ENCODE assay signal across 25 cellular contexts in the genomic region with DNA sequence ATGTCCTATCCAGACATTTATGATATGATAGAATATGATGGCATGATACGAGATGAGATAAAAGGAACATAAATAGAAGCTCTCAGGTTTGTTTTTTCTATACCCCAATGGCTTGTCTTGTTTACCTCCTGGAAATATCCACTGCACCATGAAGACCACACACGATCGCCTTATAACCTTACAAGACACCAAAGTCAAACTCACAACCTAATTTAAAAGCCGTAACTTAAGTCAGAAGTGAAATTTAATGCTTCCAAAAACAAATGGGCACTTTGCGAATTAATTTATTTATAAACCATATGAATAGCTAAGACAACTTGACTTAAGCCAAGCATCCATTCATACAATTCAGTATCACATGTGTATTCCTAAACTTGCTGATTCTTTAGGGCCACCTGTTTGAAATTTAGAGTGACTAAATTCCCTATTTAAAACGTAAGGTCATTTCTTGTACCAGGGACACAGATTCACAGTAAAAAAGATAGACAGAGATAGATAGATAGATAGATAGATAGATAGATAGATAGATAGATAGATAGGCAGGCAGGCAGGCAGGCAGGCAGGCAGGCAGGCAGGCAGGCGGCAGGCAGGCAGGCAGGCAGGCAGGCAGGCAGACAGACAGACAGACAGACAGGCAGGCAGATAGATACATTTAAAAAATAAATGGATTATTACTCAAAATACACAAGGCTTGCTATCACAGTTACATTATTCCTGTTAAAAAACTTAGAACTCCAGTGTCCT.
"Had no signal": no experiment of that assay in that cellular context is flagged by ENCODE, and none has a peak within 500 bp of the region (broad histone marks: within the 10 kb centered on the region; RNA-seq: fewer than 3 reads in every experiment).

No MANE protein-coding gene starts in this region.

- H3K9me3 ChIP-seq: esophagus muscularis mucosa, gastrocnemius medialis, left lung, lower lobe of right lung, mucosa of descending colon had no signal

- H3K27me3 ChIP-seq: dorsolateral prefrontal cortex, esophagus muscularis mucosa, gastrocnemius medialis, heart right ventricle, left lung had no signal

- ATAC-seq: gastrocnemius medialis; heart right ventricle; left cardiac atrium; left lung; left ventricle myocardium superior; lower lobe of right lung; mucosa of descending colon; naive thymus-derived CD8-positive, alpha-beta T cell had no signal

- DNase-seq: dermis blood vessel endothelial cell; dorsolateral prefrontal cortex; effector CD4-positive, alpha-beta T cell; effector memory CD4-positive, alpha-beta T cell; foreskin fibroblast; foreskin melanocyte; gastrocnemius medialis; glutamatergic neuron; head of caudate nucleus; heart right ventricle; hippocampal formation; left cardiac atrium; left lung; left ventricle myocardium superior; lower lobe of right lung; mesenchymal stem cell; mucosa of descending colon; naive B cell; naive thymus-derived CD8-positive, alpha-beta T cell had no signal

- FAIRE-seq: colon, endothelial cell of umbilical vein, islet of Langerhans, keratinocyte had no signal

- H3K4me3 ChIP-seq: coronary artery, dorsolateral prefrontal cortex, esophagus muscularis mucosa, gastrocnemius medialis, heart right ventricle, left lung, lower lobe of right lung, mucosa of descending colon had no signal

- H3K36me3 ChIP-seq: esophagus muscularis mucosa, gastrocnemius medialis, heart right ventricle, left lung, lower lobe of right lung had no signal

- H3K27ac ChIP-seq: coronary artery, esophagus muscularis mucosa, gastrocnemius medialis, heart right ventricle, left lung, lower lobe of right lung had no signal

- H3K4me1 ChIP-seq: gastrocnemius medialis, heart right ventricle, lower lobe of right lung had no signal
